33 cellular contexts compared by ENCODE assay signal in genomic region chrX:125193921-125194320, GRCh38.
"Had no signal": no experiment of that assay in that cellular context is flagged by ENCODE, and none has a peak within 500 bp of the region (broad histone marks: within the 10 kb centered on the region; RNA-seq: fewer than 3 reads in every experiment).

No MANE protein-coding gene starts in this region.

- H3K27me3 Mint-ChIP-seq: activated B cell treated with CpG ODN at 0.5 μM for 24 hours had no signal

- H3K4me1 Mint-ChIP-seq: activated B cell treated with CpG ODN at 0.5 μM for 24 hours; activated CD4-positive, alpha-beta T cell treated with anti-CD3 and anti-CD28 coated beads, Interleukin-2, amount 10 ng/mL, durations not matched to agents 24 days and 14 days; activated naive CD8-positive, alpha-beta T cell treated with anti-CD3 and anti-CD28 coated beads for 36 hours; activated T-helper 17 cell treated with anti-CD3 and anti-CD28 coated beads, Interleukin-2, amount 50 U/mL, for 72 hours had no signal

- H3K4me3 Mint-ChIP-seq: activated B cell treated with CpG ODN at 0.5 μM for 24 hours; activated CD4-positive, alpha-beta memory T cell treated with anti-CD3 and anti-CD28 coated beads for 36 hours; activated CD4-positive, alpha-beta T cell treated with anti-CD3 and anti-CD28 coated beads, Interleukin-2, amount 10 ng/mL, durations not matched to agents 24 days and 14 days; activated CD8-positive, alpha-beta T cell treated with anti-CD3 and anti-CD28 coated beads for 36 hours; activated naive CD4-positive, alpha-beta T cell treated with anti-CD3 and anti-CD28 coated beads for 36 hours; activated naive CD8-positive, alpha-beta T cell treated with anti-CD3 and anti-CD28 coated beads for 36 hours; activated T-cell treated with anti-CD3 and anti-CD28 coated beads, Interleukin-2, amount 50 U/mL, for 4 hours; activated T-cell treated with anti-CD3 and anti-CD28 coated beads, Interleukin-2, amount 50 U/mL, for 72 hours; activated T-helper 1 cell treated with anti-CD3 and anti-CD28 coated beads, Interleukin-12 subunit alpha, Interleukin-12 subunit beta, Interleukin-2, Interleukin-4 antibody, amounts not matched to agents 30 ng/mL and 10 ng/mL and 1 ng/mL, durations not matched to agents 14 hours and 24 hours and 36 hours; activated T-helper 17 cell treated with anti-CD3 and anti-CD28 coated beads, Interleukin-2, amount 50 U/mL, for 72 hours; T-helper 1 cell treated with Interleukin-12 subunit alpha and Interleukin-12 subunit beta and Interleukin-4 antibody, amounts not matched to agents 30 μg/mL and 1 μg/mL, for 36 hours; T-helper 2 cell treated with Interferon-gamma antibody and Interleukin-4, amounts not matched to agents 5 μg/mL and 100 μg/mL, for 36 hours had no signal

- H3K36me3 Mint-ChIP-seq: activated CD4-positive, alpha-beta memory T cell treated with anti-CD3 and anti-CD28 coated beads for 36 hours; activated naive CD4-positive, alpha-beta T cell treated with anti-CD3 and anti-CD28 coated beads, Interleukin-2, amount 50 U/mL, for 72 hours; activated naive CD8-positive, alpha-beta T cell treated with anti-CD3 and anti-CD28 coated beads for 36 hours had no signal

- DNase-seq: activated B cell treated with CpG ODN at 0.5 μM for 24 hours; activated CD4-positive, alpha-beta memory T cell treated with anti-CD3 and anti-CD28 coated beads for 36 hours; activated CD4-positive, alpha-beta T cell treated with anti-CD3 and anti-CD28 coated beads for 4 hours; activated CD4-positive, alpha-beta T cell treated with anti-CD3 and anti-CD28 coated beads, Interleukin-2, amount 10 ng/mL, durations not matched to agents 24 days and 14 days; activated CD4-positive, alpha-beta T cell treated with anti-CD3 and anti-CD28 coated beads, Interleukin-2, amount 50 U/mL, for 1 hour; activated CD4-positive, alpha-beta T cell treated with anti-CD3 and anti-CD28 coated beads, Interleukin-2, amount 50 U/mL, for 4 hours; activated CD4-positive, CD25-positive, alpha-beta regulatory T cell treated with anti-CD3 and anti-CD28 coated beads, Interleukin-2, amount 50 U/mL, for 72 hours; activated CD8-positive, alpha-beta memory T cell treated with anti-CD3 and anti-CD28 coated beads, Interleukin-2, amount 50 U/mL, for 4 hours; activated CD8-positive, alpha-beta T cell treated with anti-CD3 and anti-CD28 coated beads for 36 hours; activated effector memory CD4-positive, alpha-beta T cell treated with anti-CD3 and anti-CD28 coated beads, Interleukin-2, amount 50 U/mL, for 16 hours; activated gamma-delta T cell treated with Interleukin-2 at 50 U/mL for 16 hours; activated naive CD4-positive, alpha-beta T cell; activated naive CD4-positive, alpha-beta T cell treated with anti-CD3 and anti-CD28 coated beads for 36 hours; activated naive CD4-positive, alpha-beta T cell treated with anti-CD3 and anti-CD28 coated beads, Interleukin-2, amount 50 U/mL, for 16 hours; activated naive CD8-positive, alpha-beta T cell treated with anti-CD3 and anti-CD28 coated beads for 36 hours; activated T-cell treated with anti-CD3 and anti-CD28 coated beads for 4 hours; activated T-cell treated with anti-CD3 and anti-CD28 coated beads, Interleukin-2, amount 50 U/mL, for 1 hour; activated T-cell treated with anti-CD3 and anti-CD28 coated beads, Interleukin-2, amount 50 U/mL, for 4 hours; activated T-cell treated with anti-CD3 and anti-CD28 coated beads, Interleukin-2, amount 50 U/mL, for 72 hours; adrenal gland; amniotic stem cell; aorta; body of pancreas; brain microvascular endothelial cell; central memory CD4-positive, alpha-beta T cell; cerebellar nuclear complex; T-helper 2 cell; T-helper 9 cell had no signal

- H3K9me3 Mint-ChIP-seq: activated B cell treated with CpG ODN at 0.5 μM for 24 hours; activated CD4-positive, alpha-beta memory T cell treated with anti-CD3 and anti-CD28 coated beads for 36 hours; activated CD4-positive, alpha-beta T cell treated with anti-CD3 and anti-CD28 coated beads, Interleukin-2, amount 10 ng/mL, durations not matched to agents 24 days and 14 days; activated CD8-positive, alpha-beta T cell treated with anti-CD3 and anti-CD28 coated beads for 36 hours; activated naive CD4-positive, alpha-beta T cell treated with anti-CD3 and anti-CD28 coated beads for 36 hours; activated naive CD4-positive, alpha-beta T cell treated with anti-CD3 and anti-CD28 coated beads, Interleukin-2, amount 50 U/mL, for 72 hours; activated naive CD8-positive, alpha-beta T cell treated with anti-CD3 and anti-CD28 coated beads for 36 hours; activated T-cell treated with anti-CD3 and anti-CD28 coated beads, Interleukin-2, amount 50 U/mL, for 4 hours; activated T-cell treated with anti-CD3 and anti-CD28 coated beads, Interleukin-2, amount 50 U/mL, for 72 hours; activated T-helper 1 cell treated with anti-CD3 and anti-CD28 coated beads, Interleukin-12 subunit alpha, Interleukin-12 subunit beta, Interleukin-2, Interleukin-4 antibody, amounts not matched to agents 30 ng/mL and 10 ng/mL and 1 ng/mL, durations not matched to agents 14 hours and 24 hours and 36 hours; activated T-helper 17 cell treated with anti-CD3 and anti-CD28 coated beads, Interleukin-2, amount 50 U/mL, for 72 hours; T-helper 1 cell treated with Interleukin-12 subunit alpha and Interleukin-12 subunit beta and Interleukin-4 antibody, amounts not matched to agents 30 μg/mL and 1 μg/mL, for 36 hours; T-helper 2 cell treated with Interferon-gamma antibody and Interleukin-4, amounts not matched to agents 5 μg/mL and 100 μg/mL, for 36 hours had no signal

- H3K27ac Mint-ChIP-seq: activated B cell treated with CpG ODN at 0.5 μM for 24 hours; activated CD4-positive, alpha-beta memory T cell treated with anti-CD3 and anti-CD28 coated beads for 36 hours; activated CD4-positive, alpha-beta T cell treated with anti-CD3 and anti-CD28 coated beads, Interleukin-2, amount 10 ng/mL, durations not matched to agents 24 days and 14 days; activated CD8-positive, alpha-beta T cell treated with anti-CD3 and anti-CD28 coated beads for 36 hours; activated naive CD4-positive, alpha-beta T cell treated with anti-CD3 and anti-CD28 coated beads for 36 hours; activated naive CD4-positive, alpha-beta T cell treated with anti-CD3 and anti-CD28 coated beads, Interleukin-2, amount 50 U/mL, for 72 hours; activated naive CD8-positive, alpha-beta T cell treated with anti-CD3 and anti-CD28 coated beads for 36 hours; activated T-cell treated with anti-CD3 and anti-CD28 coated beads, Interleukin-2, amount 50 U/mL, for 72 hours; activated T-helper 1 cell treated with anti-CD3 and anti-CD28 coated beads, Interleukin-12 subunit alpha, Interleukin-12 subunit beta, Interleukin-2, Interleukin-4 antibody, amounts not matched to agents 30 ng/mL and 10 ng/mL and 1 ng/mL, durations not matched to agents 14 hours and 24 hours and 36 hours; activated T-helper 17 cell treated with anti-CD3 and anti-CD28 coated beads, Interleukin-2, amount 50 U/mL, for 72 hours; T-helper 1 cell treated with Interleukin-12 subunit alpha and Interleukin-12 subunit beta and Interleukin-4 antibody, amounts not matched to agents 30 μg/mL and 1 μg/mL, for 36 hours; T-helper 2 cell treated with Interferon-gamma antibody and Interleukin-4, amounts not matched to agents 5 μg/mL and 100 μg/mL, for 36 hours had no signal

- ATAC-seq: activated CD8-positive, alpha-beta T cell treated with anti-CD3 and anti-CD28 coated beads for 36 hours; activated naive CD4-positive, alpha-beta T cell treated with anti-CD3 and anti-CD28 coated beads, Interleukin-2, amount 50 U/mL, for 72 hours; activated T-cell treated with anti-CD3 and anti-CD28 coated beads, Interleukin-2, amount 50 U/mL, for 4 hours; activated T-cell treated with anti-CD3 and anti-CD28 coated beads, Interleukin-2, amount 50 U/mL, for 72 hours; activated T-helper 17 cell treated with anti-CD3 and anti-CD28 coated beads, Interleukin-2, amount 50 U/mL, for 72 hours; body of pancreas had no signal
